8 cellular contexts compared by ENCODE assay signal in the genomic region with DNA sequence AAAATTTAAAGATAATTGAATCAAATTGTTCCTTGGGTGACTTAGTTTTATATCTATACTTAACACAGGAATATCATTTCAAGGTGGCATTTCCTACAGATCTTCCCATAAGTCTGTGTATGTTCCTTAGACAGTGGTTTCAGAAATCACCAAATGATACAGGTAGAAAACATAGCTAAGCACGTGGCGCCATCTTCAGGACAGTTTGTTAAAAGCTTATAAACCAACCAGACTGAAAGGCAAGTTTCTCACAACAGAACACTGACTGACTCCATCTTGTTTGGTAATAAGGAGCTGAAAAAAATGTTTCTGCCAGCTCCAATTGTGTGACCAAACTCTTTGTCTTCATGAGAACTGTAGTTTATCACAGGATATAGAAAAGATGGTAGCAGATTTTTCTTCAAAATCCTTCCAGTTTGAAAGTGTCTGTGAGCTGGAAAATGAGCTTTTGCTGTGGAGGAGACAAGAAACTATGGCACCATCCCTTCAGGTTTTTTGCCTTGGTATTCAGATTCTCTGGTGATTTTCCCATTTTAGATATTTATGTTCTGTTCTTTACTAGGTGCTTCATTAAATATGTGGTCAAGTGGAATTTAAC. TPM values are rescaled to one million over a fixed set of nuclear protein-coding genes. Genes with fewer than 3 reads are reported as not detected.
DNase-seq lines count a peak whose midpoint lies in the region; ATAC-seq and TF ChIP-seq lines count a peak whose summit lies in the region.

No MANE protein-coding gene starts in this region.

- TF ChIP-seq CTCF in CD14-positive monocyte (IDR thresholded peaks at IDR 0.05), result peak; percentile 83
- peak; percentile 31 to 93 (median 80) for TF ChIP-seq CTCF in dorsolateral prefrontal cortex (IDR thresholded peaks at IDR 0.05 in 54 of 56, conservative IDR thresholded peaks at IDR 0.05 in 2 of 56; ENCODE audit: low read depth in 1 of 56, partially characterized antibody in 56 of 56)

- peaks cover 0 to 3% (median 0%) of the 10 kb centered on the region in 7 donors for H3K9me3 Mint-ChIP-seq in CD14-positive monocyte

- intact Hi-C loops in CD14-positive monocyte (cut with micrococcal nuclease) (loop anchor here (10.0 kb wide), 2 partner anchors 140 to 630 kb away; no protein-coding TSS in a partner anchor), dorsolateral prefrontal cortex (cut with DNase I) (loop anchor here (5.0 to 10.0 kb wide), 5 partner anchors 143 to 1593 kb away; no protein-coding TSS in a partner anchor)

- no peak overlapping the region for H3K27ac ChIP-seq in dorsolateral prefrontal cortex

- H3K4me1 Mint-ChIP-seq in CD14-positive monocyte, result no peaks in the 10 kb centered on the region

- H3K27me3 ChIP-seq in dorsolateral prefrontal cortex, result peaks cover 0 to 5% (median 0%) of the 10 kb centered on the region in 45 donors

- ATAC-seq in GM19397 (IDR thresholded peaks at IDR 0.05; ENCODE audit: unreplicated experiment) (peak; percentile 74), HG03571 (IDR thresholded peaks at IDR 0.05; ENCODE audit: unreplicated experiment) (peak; percentile 93)

- DNase-seq in CD14-positive monocyte (ENCODE audit: low spot score) (peak; percentile 58), NCI-H748 (lab: John Stamatoyannopoulos, UW; ENCODE audit: unreplicated experiment) (peak; percentile 92), dorsolateral prefrontal cortex (peak in 6 of 10 donors; percentile 56 to 86 (median 66)), medulla oblongata (ENCODE audit: extremely low spot score) (peak; percentile 94)
- DNase-seq in activated CD4-positive, alpha-beta T cell treated with anti-CD3 and anti-CD28 coated beads, Interleukin-2, amount 50 U/mL, for 24 hours (ENCODE audit: low read depth in 1 of 2, low spot score in 1 of 2), result peak; percentile 38 to 59
- DNase-seq in stimulated activated CD8-positive, alpha-beta memory T cell treated with anti-CD3 and anti-CD28 coated beads, Interleukin-15, amount 100 ng/mL, for 48 hours (ENCODE audit: low read depth in 2 of 2), result peak; percentile 15 to 19

- H3K27me3 Mint-ChIP-seq in CD14-positive monocyte (ENCODE audit: low read depth in 3 of 3), result peaks cover 0 to 2% (median 1%) of the 10 kb centered on the region in 3 donors

- no peak overlapping the region for H3K4me3 ChIP-seq in dorsolateral prefrontal cortex

- no peak overlapping the region for H3K27ac Mint-ChIP-seq in CD14-positive monocyte

- no peak overlapping the region for H3K4me3 Mint-ChIP-seq in CD14-positive monocyte

- no peaks in the 10 kb centered on the region for H3K36me3 Mint-ChIP-seq in CD14-positive monocyte

RNA-seq across cellular contexts. Expression of gene NEUROD1, which starts 34.8 kb away (rescaled TPM):
- not detected for polyA plus RNA-seq in CD14-positive monocyte
- total RNA-seq in dorsolateral prefrontal cortex, result 10 to 100 TPM in 7 of 120 experiments, 1 to 10 TPM in 112, under 1 TPM in 1; 0.58 to 12.2 (median 4.1) TPM

RNA-seq across cellular contexts. Expression of gene CERKL, which starts 58.2 kb away (rescaled TPM):
- polyA plus RNA-seq in CD14-positive monocyte, result 10 to 100 TPM in 1 of 2 donors, 1 to 10 TPM in 1; 8.6 to 16.3 TPM
- 1 to 10 TPM in 108 of 120 experiments, under 1 TPM in 12; 0.40 to 6.9 (median 2.1) TPM for total RNA-seq in dorsolateral prefrontal cortex

Comparison
In these comparisons a context has a peak if more than half of its experiments do, and no peak if none do; other contexts are left out.
1. DNase-seq: peak in every context shown above with its lines; median percentile 94 in medulla oblongata; 92 in NCI-H748; 66 in dorsolateral prefrontal cortex; 58 in CD14-positive monocyte; 48 in activated CD4-positive, alpha-beta T cell treated with anti-CD3 and anti-CD28 coated beads, Interleukin-2, amount 50 U/mL, for 24 hours; 17 in stimulated activated CD8-positive, alpha-beta memory T cell treated with anti-CD3 and anti-CD28 coated beads, Interleukin-15, amount 100 ng/mL, for 48 hours.